ENCODE assay signal across 1 cellular context in genomic region chr20:63176035-63176434, GRCh38.
TF ChIP-seq lines count a peak whose summit lies in the region.

No MANE protein-coding gene starts in this region.

TF ChIP-seq in liver, 16 proteins besides CTCF, POLR2A, EP300 and RAD21:
- TF ChIP-seq EGR1 (IDR thresholded peaks at IDR 0.05; ENCODE audit: low read depth in 2 of 2): no peak
- TF ChIP-seq, protein P1, sequence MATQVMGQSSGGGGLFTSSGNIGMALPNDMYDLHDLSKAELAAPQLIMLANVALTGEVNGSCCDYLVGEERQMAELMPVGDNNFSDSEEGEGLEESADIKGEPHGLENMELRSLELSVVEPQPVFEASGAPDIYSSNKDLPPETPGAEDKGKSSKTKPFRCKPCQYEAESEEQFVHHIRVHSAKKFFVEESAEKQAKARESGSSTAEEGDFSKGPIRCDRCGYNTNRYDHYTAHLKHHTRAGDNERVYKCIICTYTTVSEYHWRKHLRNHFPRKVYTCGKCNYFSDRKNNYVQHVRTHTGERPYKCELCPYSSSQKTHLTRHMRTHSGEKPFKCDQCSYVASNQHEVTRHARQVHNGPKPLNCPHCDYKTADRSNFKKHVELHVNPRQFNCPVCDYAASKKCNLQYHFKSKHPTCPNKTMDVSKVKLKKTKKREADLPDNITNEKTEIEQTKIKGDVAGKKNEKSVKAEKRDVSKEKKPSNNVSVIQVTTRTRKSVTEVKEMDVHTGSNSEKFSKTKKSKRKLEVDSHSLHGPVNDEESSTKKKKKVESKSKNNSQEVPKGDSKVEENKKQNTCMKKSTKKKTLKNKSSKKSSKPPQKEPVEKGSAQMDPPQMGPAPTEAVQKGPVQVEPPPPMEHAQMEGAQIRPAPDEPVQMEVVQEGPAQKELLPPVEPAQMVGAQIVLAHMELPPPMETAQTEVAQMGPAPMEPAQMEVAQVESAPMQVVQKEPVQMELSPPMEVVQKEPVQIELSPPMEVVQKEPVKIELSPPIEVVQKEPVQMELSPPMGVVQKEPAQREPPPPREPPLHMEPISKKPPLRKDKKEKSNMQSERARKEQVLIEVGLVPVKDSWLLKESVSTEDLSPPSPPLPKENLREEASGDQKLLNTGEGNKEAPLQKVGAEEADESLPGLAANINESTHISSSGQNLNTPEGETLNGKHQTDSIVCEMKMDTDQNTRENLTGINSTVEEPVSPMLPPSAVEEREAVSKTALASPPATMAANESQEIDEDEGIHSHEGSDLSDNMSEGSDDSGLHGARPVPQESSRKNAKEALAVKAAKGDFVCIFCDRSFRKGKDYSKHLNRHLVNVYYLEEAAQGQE (IDR thresholded peaks at IDR 0.05): peak; percentile 90
